In genomic region chr12:131075611-131076010, GRCh38 we compare ENCODE assay signal across 26 cellular contexts.
"Had no signal": no experiment of that assay in that cellular context is flagged by ENCODE, and none has a peak within 500 bp of the region (broad histone marks: within the 10 kb centered on the region; RNA-seq: fewer than 3 reads in every experiment).

No MANE protein-coding gene starts in this region.

- FAIRE-seq: endothelial cell of umbilical vein, frontal cortex, islet of Langerhans, small intestine, TTC549 had no signal

- H3K4me1 Mint-ChIP-seq: stimulated activated memory B cell treated with anti-CD40 and anti-IgM and Interleukin-4, amounts not matched to agents 10 μg/mL and 1 μg/mL and 100 μg/mL, for 72 hours; WTC11 had no signal

- H3K4me3 ChIP-seq: lower lobe of right lung, mucosa of descending colon, right lobe of liver, upper lobe of left lung had no signal

- H3K9me3 Mint-ChIP-seq: activated naive CD4-positive, alpha-beta T cell treated with anti-CD3 and anti-CD28 coated beads, Interleukin-2, amount 50 U/mL, for 72 hours; T-helper 2 cell treated with Interferon-gamma antibody and Interleukin-4, amounts not matched to agents 5 μg/mL and 100 μg/mL, for 36 hours had no signal

- H3K27ac ChIP-seq: lower lobe of right lung, right lobe of liver, upper lobe of left lung had no signal

- H3K27me3 ChIP-seq: right lobe of liver, upper lobe of left lung had no signal

- H3K27ac Mint-ChIP-seq: activated naive CD4-positive, alpha-beta T cell treated with anti-CD3 and anti-CD28 coated beads, Interleukin-2, amount 50 U/mL, for 72 hours; nephron progenitor cell; stimulated activated memory B cell treated with anti-CD40 and anti-IgM and Interleukin-4, amounts not matched to agents 10 μg/mL and 1 μg/mL and 100 μg/mL, for 72 hours; T-helper 2 cell treated with Interferon-gamma antibody and Interleukin-4, amounts not matched to agents 5 μg/mL and 100 μg/mL, for 36 hours; WTC11 had no signal

- ATAC-seq: activated naive CD4-positive, alpha-beta T cell treated with anti-CD3 and anti-CD28 coated beads, Interleukin-2, amount 50 U/mL, for 72 hours; esophagus mucosa; mucosa of descending colon; SK-N-SH treated with all-trans-retinoic acid at 6 μM for 48 hours; WTC11 had no signal

- H3K36me3 ChIP-seq: right lobe of liver had no signal

- H3K4me1 ChIP-seq: right lobe of liver had no signal

- H3K9me3 ChIP-seq: lower lobe of right lung, mucosa of descending colon, right lobe of liver, upper lobe of left lung had no signal

- H3K4me3 Mint-ChIP-seq: brain; nephron progenitor cell; stimulated activated memory B cell treated with anti-CD40 and anti-IgM and Interleukin-4, amounts not matched to agents 10 μg/mL and 1 μg/mL and 100 μg/mL, for 72 hours; T-helper 2 cell treated with Interferon-gamma antibody and Interleukin-4, amounts not matched to agents 5 μg/mL and 100 μg/mL, for 36 hours; WTC11 had no signal

- DNase-seq: activated T-cell treated with anti-CD3 and anti-CD28 coated beads for 4 hours; caudate nucleus; dermis blood vessel endothelial cell; effector memory CD4-positive, alpha-beta T cell; glutamatergic neuron; hypothalamus; lower lobe of right lung; mesendoderm; mucosa of descending colon; nephron progenitor cell; nucleus accumbens; small intestine; stimulated activated CD4-positive, alpha-beta T cell treated with anti-CD3 and anti-CD28 coated beads, Interleukin-2, amount 100 ng/mL, for 24 hours; upper lobe of left lung had no signal

- H3K36me3 Mint-ChIP-seq: activated naive CD4-positive, alpha-beta T cell treated with anti-CD3 and anti-CD28 coated beads, Interleukin-2, amount 50 U/mL, for 72 hours; brain; WTC11 had no signal
